ENCODE assay signal across 18 cellular contexts in the genomic region with DNA sequence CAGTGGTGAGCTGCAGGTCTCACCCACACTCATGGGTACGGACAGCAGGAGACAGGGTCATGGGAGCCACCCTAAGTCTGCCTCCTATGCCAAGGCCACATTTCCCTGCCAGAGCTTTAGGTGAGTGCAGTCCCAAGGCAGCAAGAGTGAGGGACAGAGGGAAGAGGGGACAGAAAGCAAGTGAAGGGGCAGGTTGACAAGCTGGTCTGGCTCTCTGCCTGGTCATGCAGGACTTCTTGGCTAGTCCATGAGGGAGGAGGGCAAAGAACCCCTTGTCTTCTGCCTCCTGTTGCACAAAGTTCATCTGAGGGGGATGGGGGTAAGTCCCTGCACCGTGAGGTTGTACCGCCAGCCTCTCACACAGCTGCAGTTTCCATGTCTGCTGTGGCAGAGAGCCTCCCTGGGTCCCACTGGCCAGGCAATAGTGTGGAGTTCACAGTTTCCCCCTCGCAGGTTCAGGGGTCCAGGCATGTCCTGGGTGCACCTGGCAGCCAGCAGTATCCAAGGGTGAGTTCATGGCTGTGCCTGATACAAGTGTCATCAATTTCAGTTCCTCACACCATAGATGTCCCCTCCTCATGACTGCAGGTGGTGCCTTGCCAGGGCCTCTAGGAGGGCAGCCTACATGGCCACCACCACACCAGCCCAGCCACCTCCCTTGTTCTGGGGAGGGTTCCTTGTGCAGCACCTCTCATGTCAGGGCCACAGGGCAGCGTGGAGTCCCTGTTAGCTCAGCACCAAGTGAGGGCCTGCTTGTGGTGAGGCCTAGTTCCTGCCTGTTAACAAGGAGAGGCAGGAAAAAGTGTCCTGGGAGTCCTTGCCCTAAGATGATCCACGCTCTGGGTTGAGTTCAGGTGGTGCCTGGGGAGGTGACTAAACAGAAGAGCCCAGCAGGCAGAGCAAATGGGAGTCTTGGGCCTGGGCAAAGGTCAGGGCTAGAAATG.
DNase-seq lines count a peak whose midpoint lies in the region; ATAC-seq, FAIRE-seq and TF ChIP-seq lines count a peak whose summit lies in the region.
"Had no signal": no experiment of that assay in that cellular context is flagged by ENCODE, and none has a peak within 500 bp of the region (broad histone marks: within the 10 kb centered on the region; RNA-seq: fewer than 3 reads in every experiment).

No MANE protein-coding gene starts in this region.

- H3K4me1 Mint-ChIP-seq in astrocyte (ENCODE audit: low read depth, unreplicated experiment) = no peaks in the 10 kb centered on the region
- H3K4me1 Mint-ChIP-seq in nephron progenitor cell = peaks cover 42% of the 10 kb centered on the region
- no peaks in the 10 kb centered on the region for H3K4me1 Mint-ChIP-seq in stimulated activated memory B cell treated with anti-CD40 and anti-IgM and Interleukin-4, amounts not matched to agents 10 μg/mL and 1 μg/mL and 100 μg/mL, for 72 hours

- H3K9me3 ChIP-seq in astrocyte (ENCODE audit: insufficient read depth, low read depth, low read length) = no peaks in the 10 kb centered on the region
- no peaks in the 10 kb centered on the region for H3K9me3 ChIP-seq in kidney (ENCODE audit: control insufficient read depth in 1 of 2, low read length in 2 of 2)
- H3K9me3 ChIP-seq: A549, BE2C had no signal

- no peaks in the 10 kb centered on the region for H3K79me2 ChIP-seq in astrocyte (ENCODE audit: insufficient read depth, low read length)

- H3K27ac Mint-ChIP-seq in astrocyte (ENCODE audit: unreplicated experiment) (peak overlapping the region; percentile 7), nephron progenitor cell (peak overlapping the region; percentile 8)
- no peak overlapping the region for H3K27ac Mint-ChIP-seq in stimulated activated memory B cell treated with anti-CD40 and anti-IgM and Interleukin-4, amounts not matched to agents 10 μg/mL and 1 μg/mL and 100 μg/mL, for 72 hours
- H3K27ac Mint-ChIP-seq: CD4-positive, alpha-beta memory T cell had no signal

- H3K36me3 Mint-ChIP-seq in astrocyte (ENCODE audit: low read depth, unreplicated experiment) (no peaks in the 10 kb centered on the region), nephron progenitor cell (ENCODE audit: low read depth) (no peaks in the 10 kb centered on the region)
- no peaks in the 10 kb centered on the region for H3K36me3 Mint-ChIP-seq in stimulated activated memory B cell treated with anti-CD40 and anti-IgM and Interleukin-4, amounts not matched to agents 10 μg/mL and 1 μg/mL and 100 μg/mL, for 72 hours
- H3K36me3 Mint-ChIP-seq: CD4-positive, alpha-beta memory T cell had no signal

- no peaks in the 10 kb centered on the region for H4K20me1 ChIP-seq in astrocyte (ENCODE audit: insufficient read depth, low read length)

- intact Hi-C loops in kidney (cut with DNase I) = no loop called here

- DNase-seq in astrocyte (ENCODE audit: low read depth) (no peak), kidney (peak; percentile 40), nephron progenitor cell (no peak), pons (ENCODE audit: low spot score) (no peak)
- DNase-seq: BE2C; CD4-positive, alpha-beta memory T cell; DMS79 treated with DMSO at 0.1 percent for 48 hours; EL had no signal

- no peak for TF ChIP-seq POLR2A in GM18505 (IDR thresholded peaks at IDR 0.05; ENCODE audit: borderline replicate concordance, extremely low read depth, insufficient read depth, insufficient read length)

- H3K36me3 ChIP-seq in astrocyte (ENCODE audit: insufficient read depth, low read length) (no peaks in the 10 kb centered on the region), kidney (ENCODE audit: control insufficient read depth in 1 of 2, insufficient read depth in 2 of 2, low read length in 2 of 2) (no peaks in the 10 kb centered on the region)
- H3K36me3 ChIP-seq: BE2C had no signal

- no peak for TF ChIP-seq CTCF in astrocyte (IDR thresholded peaks at IDR 0.05; ENCODE audit: insufficient read depth, low read depth, low read length)
- no peak for TF ChIP-seq CTCF in kidney (IDR thresholded peaks at IDR 0.05; ENCODE audit: borderline replicate concordance, extremely low read depth, insufficient read depth)
- TF ChIP-seq CTCF in nephron progenitor cell (IDR thresholded peaks at IDR 0.05) = no peak

- peaks cover 2% of the 10 kb centered on the region for H3K27me3 ChIP-seq in astrocyte (ENCODE audit: insufficient read depth, low read length)
- H3K27me3 ChIP-seq: BE2C had no signal

- H2AFZ ChIP-seq in astrocyte (ENCODE audit: low read depth, low read length) = no peak overlapping the region

- ATAC-seq in GM18505 (IDR thresholded peaks at IDR 0.05; ENCODE audit: unreplicated experiment) = no peak
- no peak for ATAC-seq in stimulated activated memory B cell treated with anti-CD40 and anti-IgM and Interleukin-4, amounts not matched to agents 10 μg/mL and 1 μg/mL and 100 μg/mL, for 72 hours
- ATAC-seq: A549, HCT116 had no signal

- H3K27me3 Mint-ChIP-seq in astrocyte (ENCODE audit: low read depth, unreplicated experiment) (peaks cover 72% of the 10 kb centered on the region), nephron progenitor cell (ENCODE audit: low read depth, poor library complexity) (peaks cover 15% of the 10 kb centered on the region)
- H3K27me3 Mint-ChIP-seq in stimulated activated memory B cell treated with anti-CD40 and anti-IgM and Interleukin-4, amounts not matched to agents 10 μg/mL and 1 μg/mL and 100 μg/mL, for 72 hours = peaks cover 68% of the 10 kb centered on the region

- H3K4me2 ChIP-seq in astrocyte (ENCODE audit: low read length) = no peak overlapping the region
- H3K4me2 ChIP-seq: A549 had no signal

- H3K4me1 ChIP-seq in astrocyte (ENCODE audit: insufficient read depth, low read length) (no peaks in the 10 kb centered on the region), kidney (ENCODE audit: control insufficient read depth in 1 of 2, insufficient read depth in 1 of 2, low read depth in 1 of 2, low read length in 2 of 2) (peaks cover 0 to 3% of the 10 kb centered on the region in 2 donors)
- H3K4me1 ChIP-seq: A549, BE2C had no signal

- no peak overlapping the region for H3K4me3 Mint-ChIP-seq in astrocyte (ENCODE audit: unreplicated experiment)
- no peak overlapping the region for H3K4me3 Mint-ChIP-seq in nephron progenitor cell
- H3K4me3 Mint-ChIP-seq in stimulated activated memory B cell treated with anti-CD40 and anti-IgM and Interleukin-4, amounts not matched to agents 10 μg/mL and 1 μg/mL and 100 μg/mL, for 72 hours = no peak overlapping the region
- H3K4me3 Mint-ChIP-seq: CD4-positive, alpha-beta memory T cell had no signal

- FAIRE-seq in astrocyte (lab: Jason Lieb, UNC) (no peak), kidney (lab: Jason Lieb, UNC) (no peak)
- FAIRE-seq: A549, G401.6, GM12891, GM19239, H54, HTR-8/SVneo had no signal

- H3K9ac ChIP-seq in astrocyte (ENCODE audit: low read length) (no peak overlapping the region), kidney (ENCODE audit: low read length in 2 of 2) (no peak overlapping the region)

- H3K27ac ChIP-seq in astrocyte (ENCODE audit: low read depth, low read length) (no peak overlapping the region), kidney (ENCODE audit: low read depth in 2 of 2, low read length in 2 of 2) (no peak overlapping the region)
- H3K27ac ChIP-seq: A549, C4-2B had no signal

- H3K9me3 Mint-ChIP-seq in astrocyte (ENCODE audit: unreplicated experiment) = peaks cover 11% of the 10 kb centered on the region
- peaks cover 3% of the 10 kb centered on the region for H3K9me3 Mint-ChIP-seq in nephron progenitor cell
- peaks cover 7% of the 10 kb centered on the region for H3K9me3 Mint-ChIP-seq in stimulated activated memory B cell treated with anti-CD40 and anti-IgM and Interleukin-4, amounts not matched to agents 10 μg/mL and 1 μg/mL and 100 μg/mL, for 72 hours
- H3K9me3 Mint-ChIP-seq: CD4-positive, alpha-beta memory T cell had no signal

- H3K4me3 ChIP-seq in astrocyte (ENCODE audit: insufficient read depth, low read depth, low read length) (no peak overlapping the region), kidney (ENCODE audit: low read length in 2 of 2) (no peak overlapping the region)
- H3K4me3 ChIP-seq: A549 had no signal
